In the genomic region with DNA sequence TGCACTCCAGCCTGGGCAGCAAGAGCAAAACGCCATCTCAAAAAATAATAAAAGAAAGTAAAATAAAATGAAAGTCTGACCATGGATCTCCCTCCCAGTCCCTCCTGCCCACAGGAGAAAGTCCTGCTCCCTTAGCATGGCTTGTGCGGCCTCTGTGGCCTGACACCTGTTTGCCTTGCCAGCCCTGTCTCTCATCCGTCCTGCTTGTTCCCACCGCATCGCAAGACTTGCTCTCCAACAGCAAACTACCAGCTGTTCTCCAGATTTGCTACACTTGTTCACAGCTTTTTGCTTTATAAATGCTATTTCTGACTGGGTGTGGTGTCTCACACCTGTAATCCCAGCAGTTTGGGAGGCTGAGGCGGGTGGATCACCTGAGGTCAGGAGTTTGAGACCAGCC, we compare ENCODE assay signal across 34 cellular contexts. TPM values are rescaled to one million over a fixed set of nuclear protein-coding genes. Genes with fewer than 3 reads are reported as not detected.
"Had no signal": no experiment of that assay in that cellular context is flagged by ENCODE, and none has a peak within 500 bp of the region (broad histone marks: within the 10 kb centered on the region; RNA-seq: fewer than 3 reads in every experiment).

No MANE protein-coding gene starts in this region.

- ATAC-seq: heart right ventricle; natural killer cell; right lobe of liver; stimulated activated naive B cell treated with anti-CD40 and anti-IgM and Interleukin-4, amounts not matched to agents 10 μg/mL and 1 μg/mL and 100 μg/mL, for 72 hours had no signal

- H3K9me3 ChIP-seq: heart right ventricle, left ventricle myocardium inferior, neutrophil, right atrium auricular region, right lobe of liver, tibial nerve had no signal

- H3K4me1 Mint-ChIP-seq: natural killer cell, nephron progenitor cell had no signal

- H3K27ac Mint-ChIP-seq: naive B cell; natural killer cell; nephron progenitor cell; neural progenitor cell; stimulated activated naive B cell treated with anti-CD40 and anti-IgM and Interleukin-4, amounts not matched to agents 10 μg/mL and 1 μg/mL and 100 μg/mL, for 72 hours; type B pancreatic cell had no signal

- H3K9me3 Mint-ChIP-seq: naive B cell; natural killer cell; nephron progenitor cell; neural progenitor cell; stimulated activated naive B cell treated with anti-CD40 and anti-IgM and Interleukin-4, amounts not matched to agents 10 μg/mL and 1 μg/mL and 100 μg/mL, for 72 hours; stimulated activated naive CD8-positive, alpha-beta T cell treated with anti-CD3 and anti-CD28 coated beads, Interleukin-15, Interleukin-2, amounts not matched to agents 100 ng/mL and 50 ng/mL, for 24 hours; type B pancreatic cell had no signal

- H3K4me3 Mint-ChIP-seq: naive B cell; natural killer cell; nephron progenitor cell; stimulated activated naive CD8-positive, alpha-beta T cell treated with anti-CD3 and anti-CD28 coated beads, Interleukin-15, Interleukin-2, amounts not matched to agents 100 ng/mL and 50 ng/mL, for 24 hours; type B pancreatic cell had no signal

- H3K27me3 Mint-ChIP-seq: stimulated activated naive CD8-positive, alpha-beta T cell treated with anti-CD3 and anti-CD28 coated beads, Interleukin-15, Interleukin-2, amounts not matched to agents 100 ng/mL and 50 ng/mL, for 24 hours; type B pancreatic cell had no signal

- DNase-seq: heart right ventricle; islet precursor cell; left ventricle myocardium inferior; mesendoderm; naive B cell; natural killer cell; nephron progenitor cell; occipital lobe; right lobe of liver; stimulated activated CD4-positive, alpha-beta T cell treated with anti-CD3 and anti-CD28 coated beads, Interleukin-1b, Interleukin-23, amount 100 ng/mL, for 48 hours; stimulated activated CD4-positive, alpha-beta T cell treated with anti-CD3 and anti-CD28 coated beads, Interleukin-2, amount 100 ng/mL, for 48 hours; stimulated activated CD4-positive, alpha-beta T cell treated with anti-CD3 and anti-CD28 coated beads, Interleukin-4, amount 100 ng/mL, for 4 hours; stimulated activated naive B cell treated with anti-CD40 and anti-IgM and Interleukin-4, amounts not matched to agents 10 μg/mL and 1 μg/mL and 100 μg/mL, for 72 hours; substantia nigra had no signal

- H3K4me3 ChIP-seq: heart right ventricle, hepatocyte, left ventricle myocardium inferior, lung, neural progenitor cell, right atrium auricular region, right lobe of liver, smooth muscle cell, tibial nerve had no signal

- H3K27ac ChIP-seq: heart right ventricle, hepatocyte, left ventricle myocardium inferior, neural progenitor cell, neutrophil, parathyroid adenoma, right atrium auricular region, right lobe of liver, tibial nerve had no signal

- H3K27me3 ChIP-seq: hepatocyte, neutrophil, right atrium auricular region, right lobe of liver, tibial nerve had no signal

- H3K36me3 Mint-ChIP-seq: naive B cell; natural killer cell; neural progenitor cell; stimulated activated naive B cell treated with anti-CD40 and anti-IgM and Interleukin-4, amounts not matched to agents 10 μg/mL and 1 μg/mL and 100 μg/mL, for 72 hours; type B pancreatic cell had no signal

- H3K4me1 ChIP-seq: parathyroid adenoma, right lobe of liver had no signal

- H3K36me3 ChIP-seq: heart right ventricle, left ventricle myocardium inferior, neural progenitor cell, neutrophil, right atrium auricular region, right lobe of liver, tibial nerve had no signal

RNA-seq across cellular contexts. Expression of a gene that starts 2.7 kb away (rescaled TPM):
- total RNA-seq: glomerular endothelial cell, heart right ventricle, hepatocyte, kidney epithelial cell, left ventricle myocardium inferior, lower leg skin, lung, mucosa of gallbladder, natural killer cell, occipital lobe, osteocyte, pulmonary artery endothelial cell, renal cortical epithelial cell, right atrium auricular region, right lobe of liver, skeletal muscle tissue, smooth muscle cell, temporal lobe, tibial nerve, urinary bladder had no signal
- polyA plus RNA-seq: heart right ventricle, hepatocyte, smooth muscle cell, urinary bladder had no signal
